ENCODE assay signal across 8 cellular contexts in genomic region chr15:96359772-96360498, GRCh38. TPM values are rescaled to one million over a fixed set of nuclear protein-coding genes. Genes with fewer than 3 reads are reported as not detected.
DNase-seq lines count a peak whose midpoint lies in the region; ATAC-seq and TF ChIP-seq lines count a peak whose summit lies in the region.
"Had no signal": no experiment of that assay in that cellular context is flagged by ENCODE, and none has a peak within 500 bp of the region (broad histone marks: within the 10 kb centered on the region; RNA-seq: fewer than 3 reads in every experiment).

No MANE protein-coding gene starts in this region.

- ATAC-seq in right lobe of liver (peak; percentile 8 to 42 (median 14)), GM18519 (IDR thresholded peaks at IDR 0.05; ENCODE audit: low FRiP score, unreplicated experiment) (no peak), HG03108 (IDR thresholded peaks at IDR 0.05; ENCODE audit: unreplicated experiment) (no peak)

- H3K4me1 ChIP-seq in duodenal mucosa (ENCODE audit: control insufficient read depth in 1 of 2, insufficient read depth in 2 of 2, low read length in 2 of 2) (peaks cover 3 to 7% of the 10 kb centered on the region in 2 donors), right lobe of liver (peaks cover 0 to 16% (median 0%) of the 10 kb centered on the region in 4 donors), suprapubic skin (peaks cover 36% of the 10 kb centered on the region)

- H3K4me3 ChIP-seq in duodenal mucosa (ENCODE audit: low read depth in 1 of 2, low read length in 2 of 2) (peak overlapping the region; percentile 50 to 53), right lobe of liver (peak overlapping the region; percentile 40 to 47 (median 44)), suprapubic skin (peak overlapping the region; percentile 51)

- TF ChIP-seq CTCF in right lobe of liver (IDR thresholded peaks at IDR 0.05) (no peak), suprapubic skin (IDR thresholded peaks at IDR 0.05) (no peak)

- DNase-seq in HuH-7.5 (ENCODE audit: low spot score) (peak; percentile 16), right lobe of liver (no peak), suprapubic skin (ENCODE audit: low spot score in 2 of 2) (peak in 1 of 2 donors; percentile 79), mucosa of gallbladder (ENCODE audit: low spot score) (no peak)
- DNase-seq: activated CD4-positive, alpha-beta T cell treated with anti-CD3 and anti-CD28 coated beads for 4 hours had no signal

- no peak overlapping the region for H3K9ac ChIP-seq in duodenal mucosa (ENCODE audit: low read depth in 1 of 2, low read length in 2 of 2)

- H3K9me3 ChIP-seq in duodenal mucosa (ENCODE audit: control insufficient read depth in 1 of 2, low read length in 2 of 2) (no peaks in the 10 kb centered on the region), right lobe of liver (no peaks in the 10 kb centered on the region), suprapubic skin (no peaks in the 10 kb centered on the region)

- 11% methylated on average over 20 of the region's 46 CpGs for WGBS in right lobe of liver (ENCODE audit: insufficient coverage, low coverage, low lambda C conversion rate, missing lambda C conversion rate)
- 8% methylated on average over 27 of the region's 46 CpGs for WGBS in suprapubic skin

- H3K36me3 ChIP-seq in duodenal mucosa (ENCODE audit: control insufficient read depth in 1 of 2, insufficient read depth in 2 of 2, low read length in 2 of 2): no peaks in the 10 kb centered on the region
- H3K36me3 ChIP-seq in right lobe of liver: no peaks in the 10 kb centered on the region
- no peaks in the 10 kb centered on the region for H3K36me3 ChIP-seq in suprapubic skin

- H3K27me3 ChIP-seq in duodenal mucosa (ENCODE audit: control insufficient read depth in 1 of 2, insufficient read depth in 2 of 2, low read length in 2 of 2) (peaks cover 63 to 88% of the 10 kb centered on the region in 2 donors), right lobe of liver (no peaks in the 10 kb centered on the region), suprapubic skin (peaks cover 90% of the 10 kb centered on the region)

- TF ChIP-seq POLR2A in right lobe of liver (IDR thresholded peaks at IDR 0.05) (no peak), suprapubic skin (IDR thresholded peaks at IDR 0.05) (no peak)

- TF ChIP-seq EP300 in suprapubic skin (IDR thresholded peaks at IDR 0.05): no peak

- H3K27ac ChIP-seq in duodenal mucosa (ENCODE audit: low read depth, low read length) (peak overlapping the region; percentile 6), right lobe of liver (peak overlapping the region; percentile 38 to 53 (median 53)), suprapubic skin (peak overlapping the region; percentile 50)

- intact Hi-C loops in right lobe of liver (cut with DNase I): loop anchor here in 1 of 2 donors (10.0 kb wide), 1 partner anchor 535 kb away; no protein-coding TSS in a partner anchor

RNA-seq across cellular contexts. Expression of gene NR2F2, which starts 29.4 kb away (rescaled TPM):
- total RNA-seq in right lobe of liver (10 to 100 TPM; 11.6 to 30.0 (median 20.7) TPM), suprapubic skin (10 to 100 TPM in 2 of 4 donors, 1 to 10 TPM in 2; 4.0 to 12.7 (median 7.1) TPM), mucosa of gallbladder (288 TPM)

Comparison
In these comparisons a context has a peak if more than half of its experiments do, and no peak if none do; other contexts are left out.
1. ATAC-seq: peak in right lobe of liver (4 of 4); none in GM18519 (single experiment) and HG03108 (single experiment).
2. Peak in every context shown above with its lines, with median percentiles within 50 percentile points of each other: H3K27ac ChIP-seq and H3K4me3 ChIP-seq.